Comparison of ENCODE assay signal across 12 cellular contexts in the genomic region with DNA sequence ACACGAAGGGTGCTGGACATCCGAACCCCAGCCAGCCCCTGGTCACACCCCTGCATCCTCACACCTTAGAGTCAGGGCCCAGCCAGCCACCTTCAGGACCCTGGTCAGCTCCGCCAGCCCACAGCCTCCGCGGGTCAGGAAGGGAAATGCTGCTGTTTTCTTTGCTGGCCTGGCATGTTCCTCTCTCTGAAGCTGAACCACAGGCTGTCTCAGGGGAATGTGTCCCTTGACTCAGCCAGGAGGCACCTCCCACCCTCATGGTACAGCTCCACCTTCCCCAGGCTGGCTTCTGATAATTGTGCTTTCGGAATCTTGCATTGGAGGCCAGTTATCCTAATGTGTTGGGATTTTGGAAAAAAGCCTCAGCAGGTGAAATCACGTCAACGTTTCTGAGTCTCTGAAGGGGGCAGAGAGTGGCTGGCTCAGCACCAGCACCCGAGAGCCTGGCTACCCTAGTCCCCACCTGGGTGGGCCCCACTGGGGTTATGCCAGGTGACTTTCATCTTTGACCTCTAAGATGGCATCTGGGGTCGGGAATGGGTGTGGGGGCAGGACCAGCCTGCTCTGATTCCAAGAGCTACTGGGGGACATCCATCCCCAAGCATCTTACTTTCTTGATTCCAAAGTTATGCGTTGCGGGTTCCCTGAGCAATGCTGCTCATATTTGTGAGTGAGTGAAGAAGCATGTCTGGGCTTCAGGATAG. TPM values are rescaled to one million over a fixed set of nuclear protein-coding genes. Genes with fewer than 3 reads are reported as not detected.
DNase-seq lines count a peak whose midpoint lies in the region; ATAC-seq and TF ChIP-seq lines count a peak whose summit lies in the region.
"Had no signal": no experiment of that assay in that cellular context is flagged by ENCODE, and none has a peak within 500 bp of the region (broad histone marks: within the 10 kb centered on the region; RNA-seq: fewer than 3 reads in every experiment).

No MANE protein-coding gene starts in this region.

- H2BK15ac ChIP-seq in IMR-90 (ENCODE audit: low read depth, low read length): no peak overlapping the region

- no peak overlapping the region for H3K56ac ChIP-seq in IMR-90 (ENCODE audit: extremely low read depth, insufficient read depth, low read length)

- peak; percentile 56; the same call in 1 of the 2 replicates for ATAC-seq in IMR-90 (ENCODE audit: low read depth)
- ATAC-seq in effector memory CD8-positive, alpha-beta T cell (replicated peaks): no peak
- ATAC-seq in HG03280 (IDR thresholded peaks at IDR 0.05; ENCODE audit: unreplicated experiment): no peak

- no peaks in the 10 kb centered on the region for H3K9me3 Mint-ChIP-seq in effector memory CD8-positive, alpha-beta T cell
- H3K9me3 Mint-ChIP-seq: stimulated activated naive CD8-positive, alpha-beta T cell treated with anti-CD3 and anti-CD28 coated beads, Interleukin-15, Interleukin-2, amounts not matched to agents 100 ng/mL and 50 ng/mL, for 24 hours had no signal

- no peak overlapping the region for H3K4me2 ChIP-seq in IMR-90 (ENCODE audit: low read depth, low read length)

- H2BK5ac ChIP-seq in IMR-90 (ENCODE audit: low read depth, low read length, poor library complexity, severe bottlenecking): no peak overlapping the region

- no peak overlapping the region for H2BK120ac ChIP-seq in IMR-90 (ENCODE audit: low read depth, low read length)

- TF ChIP-seq CTCF in IMR-90 (conservative IDR thresholded peaks at IDR 0.05; ENCODE audit: low read depth, low read length): no peak
- TF ChIP-seq CTCF in prostate gland (IDR thresholded peaks at IDR 0.05): no peak

- no peak overlapping the region for H4K91ac ChIP-seq in IMR-90 (ENCODE audit: insufficient read depth, low read depth, low read length)

- no peak overlapping the region for H4K5ac ChIP-seq in IMR-90 (ENCODE audit: low read depth, low read length)

- H3K79me1 ChIP-seq in IMR-90 (ENCODE audit: low read depth in 1 of 2, low read length in 2 of 2): no peaks in the 10 kb centered on the region

- CTCF ChIA-PET in IMR-90 (lab: Yijun Ruan, JAX): no interaction called here

- POLR2A ChIA-PET in IMR-90 (lab: Charles Lee; ENCODE audit: unreplicated experiment): no interaction called here

- H2AFZ ChIP-seq in IMR-90 (replicated peaks; ENCODE audit: low read length, poor library complexity): no peak overlapping the region

- intact Hi-C loops in IMR-90 (cut with micrococcal nuclease) (no loop called here), prostate gland (cut with DNase I) (no loop called here)

- H3K23ac ChIP-seq in IMR-90 (ENCODE audit: low read depth, low read length): no peak overlapping the region

- no peak overlapping the region for H4K8ac ChIP-seq in IMR-90 (ENCODE audit: low read depth in 2 of 2, low read length in 2 of 2)

- no peaks in the 10 kb centered on the region for H3K36me3 Mint-ChIP-seq in effector memory CD8-positive, alpha-beta T cell (ENCODE audit: insufficient read depth)

- no peak overlapping the region for H3K27ac Mint-ChIP-seq in effector memory CD8-positive, alpha-beta T cell
- H3K27ac Mint-ChIP-seq: stimulated activated naive CD8-positive, alpha-beta T cell treated with anti-CD3 and anti-CD28 coated beads, Interleukin-15, Interleukin-2, amounts not matched to agents 100 ng/mL and 50 ng/mL, for 24 hours had no signal

- H3K9me3 ChIP-seq in IMR-90 (ENCODE audit: control insufficient read depth, insufficient read depth, low read length) (no peaks in the 10 kb centered on the region), prostate gland (no peaks in the 10 kb centered on the region)
- H3K9me3 ChIP-seq: right atrium auricular region had no signal

- H3K4me1 ChIP-seq in IMR-90 (ENCODE audit: control insufficient read depth, insufficient read depth, low read length) (no peaks in the 10 kb centered on the region), prostate gland (replicated peaks) (no peaks in the 10 kb centered on the region)

- H3K14ac ChIP-seq in IMR-90 (replicated peaks; ENCODE audit: low read depth, low read length): no peak overlapping the region

- dilution Hi-C loops in IMR-90 (cut with HindIII; ENCODE audit: low sequenced_read_pairs, unreplicated experiment): no loop called here

- H3K4ac ChIP-seq in IMR-90 (ENCODE audit: low read depth, low read length): no peak overlapping the region

- 28% methylated on average over 2 of the region's 12 CpGs; no CpG with 5 or more reads in 1 of the 2 experiments for WGBS in IMR-90 (ENCODE audit: extremely low coverage in 2 of 2, insufficient read length in 1 of 2), 2 experiments
- 47% methylated on average over 12 of the region's 12 CpGs for WGBS in prostate gland

- no TSS peak for BruUV-seq in IMR-90 (replicated peaks; lab: Mats Ljungman, UMichigan)

- no peaks in the 10 kb centered on the region for H4K20me1 ChIP-seq in IMR-90 (ENCODE audit: insufficient read depth, low read length)

- no peak overlapping the region for H2BK20ac ChIP-seq in IMR-90 (ENCODE audit: low read depth, low read length)

- in situ Hi-C loops in Caki2 (cut with HindIII; ENCODE audit: low pct_unique_long_range_greater_than_20kb, low sequenced_read_pairs): no loop called here
- in situ Hi-C loops in IMR-90 (cut with MboI; ENCODE audit: low sequenced_read_pairs): no loop called here

- no peak overlapping the region for H2AK9ac ChIP-seq in IMR-90 (replicated peaks; ENCODE audit: low read depth, low read length, poor library complexity)

- no peak overlapping the region for H3K18ac ChIP-seq in IMR-90 (ENCODE audit: low read depth, low read length)

- H3K9me1 ChIP-seq in IMR-90 (ENCODE audit: insufficient read depth, low read length): no peaks in the 10 kb centered on the region

- DNase-seq in Caki2 (ENCODE audit: low read depth) (peak; percentile 44), IMR-90 (no peak), astrocyte of the hippocampus (ENCODE audit: low read depth, low spot score) (peak; percentile 64), myocyte (ENCODE audit: low read depth) (peak; percentile 38), GOT3 (lab: John Stamatoyannopoulos, UW) (no peak), prostate gland (ENCODE audit: low spot score) (no peak)
- no peak for DNase-seq in effector memory CD8-positive, alpha-beta T cell
- DNase-seq: amygdala, SW 1271 had no signal

- no peak for TF ChIP-seq RAD21 in IMR-90 (IDR thresholded peaks at IDR 0.05; ENCODE audit: low read length)

- H3K9ac ChIP-seq in IMR-90 (ENCODE audit: low read depth, low read length): no peak overlapping the region

- no peak overlapping the region for H3K27ac ChIP-seq in IMR-90 (ENCODE audit: insufficient read depth, low read length)
- H3K27ac ChIP-seq in prostate gland: no peak overlapping the region
- H3K27ac ChIP-seq: right atrium auricular region had no signal

- no peaks in the 10 kb centered on the region for H3K36me3 ChIP-seq in IMR-90 (ENCODE audit: control insufficient read depth, insufficient read depth, low read length)
- no peaks in the 10 kb centered on the region for H3K36me3 ChIP-seq in prostate gland
- H3K36me3 ChIP-seq: right atrium auricular region had no signal

- H3K4me3 ChIP-seq in IMR-90 (ENCODE audit: insufficient read depth, low read depth, low read length) (no peak overlapping the region), prostate gland (no peak overlapping the region)
- H3K4me3 ChIP-seq: right atrium auricular region had no signal

- H3K27me3 ChIP-seq in IMR-90 (ENCODE audit: control insufficient read depth, insufficient read depth, low read length): peaks cover 28% of the 10 kb centered on the region
- no peaks in the 10 kb centered on the region for H3K27me3 ChIP-seq in prostate gland (replicated peaks; ENCODE audit: insufficient read depth)
- H3K27me3 ChIP-seq: right atrium auricular region had no signal

- H2AK5ac ChIP-seq in IMR-90 (ENCODE audit: low read depth, low read length): no peak overlapping the region

- TF ChIP-seq POLR2A in IMR-90 (IDR thresholded peaks at IDR 0.05; ENCODE audit: low read depth, low read length): no peak
- no peak for TF ChIP-seq POLR2A in prostate gland (IDR thresholded peaks at IDR 0.05)

- H3K27me3 Mint-ChIP-seq in effector memory CD8-positive, alpha-beta T cell: peaks cover 44 to 66% of the 10 kb centered on the region in 2 donors

- H3K4me3 Mint-ChIP-seq in effector memory CD8-positive, alpha-beta T cell: no peak overlapping the region
- H3K4me3 Mint-ChIP-seq: stimulated activated naive CD8-positive, alpha-beta T cell treated with anti-CD3 and anti-CD28 coated beads, Interleukin-15, Interleukin-2, amounts not matched to agents 100 ng/mL and 50 ng/mL, for 24 hours had no signal

- no peaks in the 10 kb centered on the region for H3K4me1 Mint-ChIP-seq in effector memory CD8-positive, alpha-beta T cell (ENCODE audit: low read depth in 2 of 2)

TF ChIP-seq in IMR-90, 13 proteins besides CTCF, POLR2A, EP300 and RAD21 (continues in another document):
- TF ChIP-seq FOS (IDR thresholded peaks at IDR 0.05; ENCODE audit: low read depth, low read length): no peak
- TF ChIP-seq SMC3 (IDR thresholded peaks at IDR 0.05; ENCODE audit: low read depth, low read length): no peak
- no peak for TF ChIP-seq CHD1 (IDR thresholded peaks at IDR 0.05; ENCODE audit: low read depth, low read length)
- no peak for TF ChIP-seq RCOR1 (IDR thresholded peaks at IDR 0.05; ENCODE audit: insufficient replicate concordance, low read length)
- TF ChIP-seq, protein P1, sequence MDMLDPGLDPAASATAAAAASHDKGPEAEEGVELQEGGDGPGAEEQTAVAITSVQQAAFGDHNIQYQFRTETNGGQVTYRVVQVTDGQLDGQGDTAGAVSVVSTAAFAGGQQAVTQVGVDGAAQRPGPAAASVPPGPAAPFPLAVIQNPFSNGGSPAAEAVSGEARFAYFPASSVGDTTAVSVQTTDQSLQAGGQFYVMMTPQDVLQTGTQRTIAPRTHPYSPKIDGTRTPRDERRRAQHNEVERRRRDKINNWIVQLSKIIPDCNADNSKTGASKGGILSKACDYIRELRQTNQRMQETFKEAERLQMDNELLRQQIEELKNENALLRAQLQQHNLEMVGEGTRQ (IDR thresholded peaks at IDR 0.05; ENCODE audit: low read depth, low read length): no peak
- no peak for TF ChIP-seq MXI1 (IDR thresholded peaks at IDR 0.05; ENCODE audit: borderline replicate concordance, low read depth, low read length)
- no peak for TF ChIP-seq RFX5 (IDR thresholded peaks at IDR 0.05; ENCODE audit: low read depth, low read length)
- no peak for TF ChIP-seq MAZ (IDR thresholded peaks at IDR 0.05; ENCODE audit: borderline replicate concordance, low read depth, low read length)
- TF ChIP-seq CEBPB (IDR thresholded peaks at IDR 0.05; ENCODE audit: low read depth, low read length): no peak

RNA-seq across cellular contexts. Expression of a gene that starts 9.8 kb away (rescaled TPM):
- 2.6 and 3.7 TPM in 2 replicates for total RNA-seq in Caki2 (2014; rRNA removed; shearing (Covaris generic); ENCODE audit: low replicate concordance)
- total RNA-seq in IMR-90 (2012; rRNA removed) (0.28 and 0.36 TPM in 2 replicates), myocyte (not detected in 2 replicates), prostate gland (10 to 100 TPM; 11.7 to 23.3 TPM)
- polyA plus RNA-seq in IMR-90 (2012; rRNA removed): 0.23 and 0.38 TPM in 2 replicates
- polyA plus RNA-seq in IMR-90 (2012; cell fraction: cytosol; rRNA removed): 0.23 and 0.24 TPM in 2 replicates
- polyA plus RNA-seq in IMR-90 (2012; cell fraction: nucleus; rRNA removed; ENCODE audit: low replicate concordance): 0.11 and 0.25 TPM in 2 replicates
- polyA plus RNA-seq in myocyte (2012): not detected

Comparison
In these comparisons a context has a peak if more than half of its experiments do, and no peak if none do; other contexts are left out.
1. DNase-seq: peak in Caki2 (single experiment), astrocyte of the hippocampus (single experiment) and myocyte (single experiment); none in IMR-90 (single experiment), GOT3 (single experiment), prostate gland (single experiment) and effector memory CD8-positive, alpha-beta T cell (0 of 3).